In genomic region chr7:651032-651728, GRCh38 we compare ENCODE assay signal across 18 cellular contexts.
A peak's percentile ranks its signal among the peaks of the same experiment; 100 is the strongest.
DNase-seq lines count a peak whose midpoint lies in the region; ATAC-seq and TF ChIP-seq lines count a peak whose summit lies in the region.
"Had no signal": no experiment of that assay in that cellular context is flagged by ENCODE, and none has a peak within 500 bp of the region (broad histone marks: within the 10 kb centered on the region; RNA-seq: fewer than 3 reads in every experiment).

No MANE protein-coding gene starts in this region.

- H3K4me3 ChIP-seq in mesenchymal stem cell (ENCODE audit: insufficient read depth in 1 of 2, low read depth in 1 of 2, low read length in 2 of 2), result no peak overlapping the region
- H3K4me3 ChIP-seq in endodermal cell (ENCODE audit: low read length), result no peak overlapping the region
- H3K4me3 ChIP-seq: left lung, smooth muscle cell had no signal

- H3K4me1 ChIP-seq in mesenchymal stem cell (ENCODE audit: control insufficient read depth, insufficient read depth, low read depth, low read length), result no peaks in the 10 kb centered on the region
- no peaks in the 10 kb centered on the region for H3K4me1 ChIP-seq in endodermal cell (ENCODE audit: control insufficient read depth, insufficient read depth, low read length)
- H3K4me1 ChIP-seq: foreskin keratinocyte, left lung had no signal

- no peak overlapping the region for H3K4me2 ChIP-seq in mesenchymal stem cell (ENCODE audit: low read length, poor library complexity, severe bottlenecking)
- H3K4me2 ChIP-seq: smooth muscle cell had no signal

- WGBS in mesenchymal stem cell, result 94% methylated on average over 12 of the region's 14 CpGs
- WGBS in endodermal cell (ENCODE audit: insufficient coverage in 1 of 2, insufficient read length in 1 of 2), 2 experiments, result 92 to 98% methylated on average over 9 to 11 of the region's 14 CpGs

- peaks cover 4% of the 10 kb centered on the region for H3K79me1 ChIP-seq in mesenchymal stem cell (replicated peaks; ENCODE audit: low read length, poor library complexity, severe bottlenecking)

- H3K23ac ChIP-seq in mesenchymal stem cell (ENCODE audit: low read length in 2 of 2), result no peak overlapping the region

- peak; percentile 8 to 9 for DNase-seq in activated CD8-positive, alpha-beta memory T cell treated with anti-CD3 and anti-CD28 coated beads for 4 hours (ENCODE audit: low read depth in 2 of 2)
- DNase-seq in activated CD8-positive, alpha-beta memory T cell treated with anti-CD3 and anti-CD28 coated beads, Interleukin-2, amount 50 U/mL, for 48 hours, result no peak
- peak; percentile 18 for DNase-seq in CD1c-positive myeloid dendritic cell (ENCODE audit: extremely low spot score)
- DNase-seq in T-helper 9 cell, result peak; percentile 4
- peak; percentile 8 for DNase-seq in mesenchymal stem cell
- no peak for DNase-seq in endodermal cell
- no peak for DNase-seq in NCI-H1436 (lab: John Stamatoyannopoulos, UW)
- DNase-seq: ACHN; activated CD8-positive, alpha-beta memory T cell treated with anti-CD3 and anti-CD28 coated beads, Interleukin-2, amount 50 U/mL, for 4 hours; foreskin keratinocyte; IMR-90; NCI-H2081; NCI-H526; PC-3 had no signal

- H3K36me3 Mint-ChIP-seq in endodermal cell (ENCODE audit: low read depth), result peaks cover 6% of the 10 kb centered on the region

- no peak for TF ChIP-seq CTCF in endodermal cell (conservative IDR thresholded peaks at IDR 0.05)

- H4K8ac ChIP-seq in mesenchymal stem cell (ENCODE audit: low read length), result no peak overlapping the region

- H3K18ac ChIP-seq in mesenchymal stem cell (ENCODE audit: low read depth in 1 of 2, low read length in 2 of 2), result no peak overlapping the region

- no peak overlapping the region for H2AFZ ChIP-seq in mesenchymal stem cell (ENCODE audit: low read depth, low read length)

- H2AK5ac ChIP-seq in mesenchymal stem cell (ENCODE audit: low read length, severe bottlenecking), result no peak overlapping the region

- H3K4me3 Mint-ChIP-seq in endodermal cell, result no peak overlapping the region

- no peak overlapping the region for H2BK12ac ChIP-seq in mesenchymal stem cell (ENCODE audit: low read length in 2 of 2)

- H3K9me3 Mint-ChIP-seq in endodermal cell, result peaks cover 7% of the 10 kb centered on the region

- H3K14ac ChIP-seq in mesenchymal stem cell (ENCODE audit: low read length in 2 of 2), result no peak overlapping the region

- H3K9ac ChIP-seq in mesenchymal stem cell (ENCODE audit: low read length) (no peak overlapping the region), endodermal cell (ENCODE audit: extremely low read depth, low read length, poor library complexity, severe bottlenecking) (no peak overlapping the region)

- no peak overlapping the region for H3K27ac Mint-ChIP-seq in endodermal cell

- no peak overlapping the region for H3K4ac ChIP-seq in mesenchymal stem cell (ENCODE audit: low read depth in 1 of 2, low read length in 2 of 2)

- no peak overlapping the region for H3K27ac ChIP-seq in mesenchymal stem cell (ENCODE audit: low read length, poor library complexity, severe bottlenecking)
- no peak overlapping the region for H3K27ac ChIP-seq in endodermal cell (ENCODE audit: low read depth, low read length)
- H3K27ac ChIP-seq: foreskin keratinocyte, left lung had no signal

- no peaks in the 10 kb centered on the region for H3K27me3 ChIP-seq in mesenchymal stem cell (ENCODE audit: control insufficient read depth in 1 of 2, insufficient read depth in 1 of 2, low read length in 2 of 2)
- no peaks in the 10 kb centered on the region for H3K27me3 ChIP-seq in endodermal cell (ENCODE audit: control insufficient read depth, insufficient read depth, low read length, poor library complexity, severe bottlenecking)
- H3K27me3 ChIP-seq: foreskin keratinocyte, left lung had no signal

- H3K27me3 Mint-ChIP-seq in endodermal cell (ENCODE audit: insufficient read depth), result no peaks in the 10 kb centered on the region

- ATAC-seq in GM21529 (IDR thresholded peaks at IDR 0.05; ENCODE audit: unreplicated experiment), result no peak
- ATAC-seq: foreskin keratinocyte, left lung, PC-3, SK-N-SH treated with all-trans-retinoic acid at 6 μM for 48 hours had no signal

- peaks cover 4% of the 10 kb centered on the region for H3K9me3 ChIP-seq in mesenchymal stem cell (ENCODE audit: control insufficient read depth, low read length)
- H3K9me3 ChIP-seq in endodermal cell (ENCODE audit: control insufficient read depth, low read length), result peaks cover 41% of the 10 kb centered on the region

- no peaks in the 10 kb centered on the region for H3K4me1 Mint-ChIP-seq in endodermal cell

- H3K36me3 ChIP-seq in mesenchymal stem cell (ENCODE audit: control insufficient read depth in 1 of 2, insufficient read depth in 2 of 2, low read depth in 1 of 2, low read length in 2 of 2) (peaks cover 0 to 3% of the 10 kb centered on the region in 2 experiments), endodermal cell (ENCODE audit: control insufficient read depth, insufficient read depth, low read length) (no peaks in the 10 kb centered on the region)
- H3K36me3 ChIP-seq: left lung had no signal

- H2BK5ac ChIP-seq in mesenchymal stem cell (ENCODE audit: low read depth, low read length, poor library complexity, severe bottlenecking), result no peak overlapping the region

- H2BK15ac ChIP-seq in mesenchymal stem cell (ENCODE audit: low read depth, poor library complexity, severe bottlenecking), result no peak overlapping the region

- no peak overlapping the region for H4K91ac ChIP-seq in mesenchymal stem cell (ENCODE audit: low read length)

- H2BK120ac ChIP-seq in mesenchymal stem cell (ENCODE audit: low read depth, low read length), result no peak overlapping the region

Comparison
In these comparisons a context has a peak if more than half of its experiments do, and no peak if none do; other contexts are left out.
1. DNase-seq: peak in activated CD8-positive, alpha-beta memory T cell treated with anti-CD3 and anti-CD28 coated beads for 4 hours (2 of 2), CD1c-positive myeloid dendritic cell (single experiment), T-helper 9 cell (single experiment) and mesenchymal stem cell (single experiment); none in activated CD8-positive, alpha-beta memory T cell treated with anti-CD3 and anti-CD28 coated beads, Interleukin-2, amount 50 U/mL, for 48 hours (single experiment), endodermal cell (single experiment) and NCI-H1436 (single experiment).